1 cellular context compared by ENCODE assay signal in the genomic region with DNA sequence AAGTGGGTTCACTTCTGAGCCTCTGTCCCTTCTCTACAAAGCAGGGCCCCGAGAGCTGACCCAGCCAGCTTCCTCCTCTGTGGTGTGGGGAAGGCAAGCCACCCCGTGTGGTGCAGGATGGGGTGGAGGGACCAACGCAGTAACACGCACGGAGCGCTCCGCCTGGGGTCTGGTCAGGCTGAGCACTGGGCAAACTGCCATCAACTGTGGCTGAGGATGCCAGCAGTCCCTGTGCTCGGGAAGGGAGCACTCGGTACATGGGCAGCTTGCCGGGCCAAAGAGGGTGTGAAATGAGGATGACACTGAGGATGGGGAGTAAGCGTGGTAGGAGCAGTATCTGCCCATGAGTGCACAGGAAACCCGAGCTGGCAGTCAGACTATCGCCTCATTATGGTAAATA.
TF ChIP-seq lines count a peak whose summit lies in the region.

No MANE protein-coding gene starts in this region.

TF ChIP-seq in K562, 482 proteins besides CTCF, POLR2A, EP300 and RAD21:
- TF ChIP-seq NR2C2 (CRISPR knock-in tag; IDR thresholded peaks at IDR 0.05) = no peak
- TF ChIP-seq NR2C2 (tag; IDR thresholded peaks at IDR 0.05) = no peak
- TF ChIP-seq POLR2G (IDR thresholded peaks at IDR 0.05; ENCODE audit: low read depth, low read length) = peak; percentile 47; the same call in 1 of the 2 replicates
